Comparison of ENCODE assay signal across 1 cellular context in genomic region chr18:46042571-46043123, GRCh38.
TF ChIP-seq lines count a peak whose summit lies in the region.

No MANE protein-coding gene starts in this region.

TF ChIP-seq in HCT116, 20 proteins besides CTCF, POLR2A, EP300 and RAD21 (continued from another document):
- TF ChIP-seq EZH2phosphoT487 (IDR thresholded peaks at IDR 0.05; ENCODE audit: borderline replicate concordance) (no peak), ZBTB33 (IDR thresholded peaks at IDR 0.05; ENCODE audit: extremely low read depth, insufficient replicate concordance, low read length) (no peak), ZNF274 (IDR thresholded peaks at IDR 0.05; ENCODE audit: low read depth, low read length) (no peak)
